In genomic region chr5:671459-672328, GRCh38 we compare ENCODE assay signal across 1 cellular context.
TF ChIP-seq lines count a peak whose summit lies in the region.

No MANE protein-coding gene starts in this region.

TF ChIP-seq in GM12878, 131 proteins besides CTCF, POLR2A, EP300 and RAD21 (continued from another document):
- TF ChIP-seq ZBTB4 (CRISPR knock-in tag; IDR thresholded peaks at IDR 0.05), result no peak
- TF ChIP-seq HDAC6 (IDR thresholded peaks at IDR 0.05; ENCODE audit: unreplicated experiment), result no peak
- no peak for TF ChIP-seq NR2C1 (IDR thresholded peaks at IDR 0.05)
